ENCODE assay signal across 1 cellular context in the genomic region with DNA sequence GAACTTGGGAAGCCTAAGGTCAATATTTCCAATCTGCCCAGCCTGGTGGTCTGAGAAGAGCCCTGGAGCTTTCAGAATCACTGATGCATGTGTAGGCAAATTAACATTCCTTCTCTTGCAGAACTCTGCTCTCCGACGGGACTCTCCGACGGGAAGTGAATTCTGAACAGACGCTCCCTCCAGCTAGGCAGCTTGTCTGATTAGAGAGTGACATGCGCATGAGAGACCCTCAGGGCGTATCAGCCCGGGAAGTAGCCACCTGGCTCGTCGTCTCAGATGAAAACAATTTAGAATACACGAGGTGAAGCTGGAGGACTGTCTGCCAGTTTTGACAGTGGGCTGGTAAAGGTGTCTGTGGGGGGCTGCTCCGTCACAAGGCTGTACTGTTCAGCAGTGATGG.
A peak's percentile ranks its signal among the peaks of the same experiment; 100 is the strongest.
TF ChIP-seq lines count a peak whose summit lies in the region.

No MANE protein-coding gene starts in this region.

TF ChIP-seq in K562, 482 proteins besides CTCF, POLR2A, EP300 and RAD21:
- TF ChIP-seq, protein P1, sequence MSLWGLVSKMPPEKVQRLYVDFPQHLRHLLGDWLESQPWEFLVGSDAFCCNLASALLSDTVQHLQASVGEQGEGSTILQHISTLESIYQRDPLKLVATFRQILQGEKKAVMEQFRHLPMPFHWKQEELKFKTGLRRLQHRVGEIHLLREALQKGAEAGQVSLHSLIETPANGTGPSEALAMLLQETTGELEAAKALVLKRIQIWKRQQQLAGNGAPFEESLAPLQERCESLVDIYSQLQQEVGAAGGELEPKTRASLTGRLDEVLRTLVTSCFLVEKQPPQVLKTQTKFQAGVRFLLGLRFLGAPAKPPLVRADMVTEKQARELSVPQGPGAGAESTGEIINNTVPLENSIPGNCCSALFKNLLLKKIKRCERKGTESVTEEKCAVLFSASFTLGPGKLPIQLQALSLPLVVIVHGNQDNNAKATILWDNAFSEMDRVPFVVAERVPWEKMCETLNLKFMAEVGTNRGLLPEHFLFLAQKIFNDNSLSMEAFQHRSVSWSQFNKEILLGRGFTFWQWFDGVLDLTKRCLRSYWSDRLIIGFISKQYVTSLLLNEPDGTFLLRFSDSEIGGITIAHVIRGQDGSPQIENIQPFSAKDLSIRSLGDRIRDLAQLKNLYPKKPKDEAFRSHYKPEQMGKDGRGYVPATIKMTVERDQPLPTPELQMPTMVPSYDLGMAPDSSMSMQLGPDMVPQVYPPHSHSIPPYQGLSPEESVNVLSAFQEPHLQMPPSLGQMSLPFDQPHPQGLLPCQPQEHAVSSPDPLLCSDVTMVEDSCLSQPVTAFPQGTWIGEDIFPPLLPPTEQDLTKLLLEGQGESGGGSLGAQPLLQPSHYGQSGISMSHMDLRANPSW (CRISPR knock-in tag; IDR thresholded peaks at IDR 0.05): peak; percentile 99; the same call in 1 of the 2 replicates
- TF ChIP-seq FOXJ2 (tag; IDR thresholded peaks at IDR 0.05): no peak
- TF ChIP-seq NRF1 (conservative IDR thresholded peaks at IDR 0.05 in 1 of 2, IDR thresholded peaks at IDR 0.05 in 1 of 2): peak; percentile 39 to 51; a peak in 3 of 4 replicates
TF ChIP-seq in K562: peak in this region for 2.
